In the genomic region with DNA sequence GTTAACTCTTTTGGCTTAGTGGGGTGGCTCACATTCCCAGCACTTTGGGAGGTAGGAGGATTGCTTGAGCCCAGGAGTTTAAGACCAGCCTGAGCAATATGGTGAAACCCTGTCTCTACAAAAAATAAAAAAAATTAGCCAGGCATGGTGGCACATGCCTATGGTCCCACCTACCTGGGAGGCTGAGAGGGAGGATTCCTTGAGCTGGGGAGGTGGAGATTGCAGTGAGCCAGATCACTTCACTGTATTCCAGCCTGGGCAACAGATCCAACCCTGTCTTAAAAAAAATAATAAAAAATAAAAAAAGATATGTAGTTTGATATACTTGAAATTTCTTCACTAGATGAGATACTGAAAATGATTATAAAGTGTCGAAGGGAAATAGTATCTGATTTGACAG, we compare ENCODE assay signal across 37 cellular contexts.
"Had no signal": no experiment of that assay in that cellular context is flagged by ENCODE, and none has a peak within 500 bp of the region (broad histone marks: within the 10 kb centered on the region; RNA-seq: fewer than 3 reads in every experiment).

No MANE protein-coding gene starts in this region.

- H3K27me3 Mint-ChIP-seq: activated B cell treated with CpG ODN at 0.5 μM for 24 hours; activated CD4-positive, alpha-beta memory T cell treated with anti-CD3 and anti-CD28 coated beads for 36 hours; activated CD4-positive, alpha-beta T cell treated with anti-CD3 and anti-CD28 coated beads, Interleukin-2, amount 10 ng/mL, durations not matched to agents 24 days and 14 days; activated CD8-positive, alpha-beta memory T cell treated with anti-CD3 and anti-CD28 coated beads, Interleukin-2, amount 10 ng/mL, durations not matched to agents 7 days and 5 days; activated naive CD4-positive, alpha-beta T cell treated with anti-CD3 and anti-CD28 coated beads, Interleukin-2, amount 10 ng/mL, durations not matched to agents 7 days and 5 days; activated naive CD4-positive, alpha-beta T cell treated with anti-CD3 and anti-CD28 coated beads, Interleukin-2, amount 50 U/mL, for 24 hours; activated naive CD8-positive, alpha-beta T cell; activated naive CD8-positive, alpha-beta T cell treated with anti-CD3 and anti-CD28 coated beads, Interleukin-2, amount 10 ng/mL, durations not matched to agents 7 days and 5 days; activated naive CD8-positive, alpha-beta T cell treated with anti-CD3 and anti-CD28 coated beads, Interleukin-2, amount 50 U/mL, for 24 hours; activated T-cell treated with anti-CD3 and anti-CD28 coated beads, Interleukin-2, amount 50 U/mL, for 24 hours; brain; central memory CD8-positive, alpha-beta T cell had no signal

- ATAC-seq: activated CD8-positive, alpha-beta memory T cell treated with anti-CD3 and anti-CD28 coated beads, Interleukin-2, amount 10 ng/mL, durations not matched to agents 7 days and 5 days; activated CD8-positive, alpha-beta T cell treated with anti-CD3 and anti-CD28 coated beads, Interleukin-2, amount 10 ng/mL, durations not matched to agents 7 days and 5 days; activated naive CD8-positive, alpha-beta T cell treated with anti-CD3 and anti-CD28 coated beads, Interleukin-2, amount 50 U/mL, for 24 hours had no signal

- H3K27ac Mint-ChIP-seq: activated CD4-positive, alpha-beta memory T cell treated with anti-CD3 and anti-CD28 coated beads for 36 hours; activated CD4-positive, alpha-beta T cell treated with anti-CD3 and anti-CD28 coated beads, Interleukin-2, amount 10 ng/mL, durations not matched to agents 24 days and 14 days; activated CD8-positive, alpha-beta memory T cell treated with anti-CD3 and anti-CD28 coated beads, Interleukin-2, amount 10 ng/mL, durations not matched to agents 7 days and 5 days; activated CD8-positive, alpha-beta T cell treated with anti-CD3 and anti-CD28 coated beads, Interleukin-2, amount 10 ng/mL, durations not matched to agents 7 days and 5 days; activated naive CD4-positive, alpha-beta T cell treated with anti-CD3 and anti-CD28 coated beads, Interleukin-2, amount 10 ng/mL, durations not matched to agents 7 days and 5 days; activated naive CD4-positive, alpha-beta T cell treated with anti-CD3 and anti-CD28 coated beads, Interleukin-2, amount 50 U/mL, for 24 hours; activated naive CD8-positive, alpha-beta T cell; activated naive CD8-positive, alpha-beta T cell treated with anti-CD3 and anti-CD28 coated beads, Interleukin-2, amount 10 ng/mL, durations not matched to agents 7 days and 5 days; activated naive CD8-positive, alpha-beta T cell treated with anti-CD3 and anti-CD28 coated beads, Interleukin-2, amount 50 U/mL, for 24 hours; activated T-cell treated with anti-CD3 and anti-CD28 coated beads, Interleukin-2, amount 50 U/mL, for 24 hours; activated T-helper 2 cell treated with anti-CD3 and anti-CD28 coated beads, Interferon-gamma antibody, Interleukin-2, Interleukin-4, amounts not matched to agents 10 μg/mL and 5 μg/mL and 100 μg/mL, durations not matched to agents 14 hours and 24 hours and 36 hours; brain; T-helper 1 cell treated with Interleukin-12 subunit alpha and Interleukin-12 subunit beta and Interleukin-4 antibody, amounts not matched to agents 30 μg/mL and 1 μg/mL, for 36 hours; T-helper 2 cell treated with Interferon-gamma antibody and Interleukin-4, amounts not matched to agents 5 μg/mL and 100 μg/mL, for 36 hours had no signal

- H3K4me3 Mint-ChIP-seq: activated B cell treated with CpG ODN at 0.5 μM for 24 hours; activated CD4-positive, alpha-beta memory T cell treated with anti-CD3 and anti-CD28 coated beads for 36 hours; activated CD4-positive, alpha-beta T cell treated with anti-CD3 and anti-CD28 coated beads, Interleukin-2, amount 10 ng/mL, durations not matched to agents 24 days and 14 days; activated CD8-positive, alpha-beta memory T cell treated with anti-CD3 and anti-CD28 coated beads, Interleukin-2, amount 10 ng/mL, durations not matched to agents 7 days and 5 days; activated CD8-positive, alpha-beta T cell treated with anti-CD3 and anti-CD28 coated beads, Interleukin-2, amount 10 ng/mL, durations not matched to agents 7 days and 5 days; activated naive CD4-positive, alpha-beta T cell treated with anti-CD3 and anti-CD28 coated beads, Interleukin-2, amount 10 ng/mL, durations not matched to agents 7 days and 5 days; activated naive CD4-positive, alpha-beta T cell treated with anti-CD3 and anti-CD28 coated beads, Interleukin-2, amount 50 U/mL, for 24 hours; activated naive CD8-positive, alpha-beta T cell; activated naive CD8-positive, alpha-beta T cell treated with anti-CD3 and anti-CD28 coated beads, Interleukin-2, amount 10 ng/mL, durations not matched to agents 7 days and 5 days; activated naive CD8-positive, alpha-beta T cell treated with anti-CD3 and anti-CD28 coated beads, Interleukin-2, amount 50 U/mL, for 24 hours; activated T-cell treated with anti-CD3 and anti-CD28 coated beads, Interleukin-2, amount 50 U/mL, for 24 hours; brain; central memory CD8-positive, alpha-beta T cell; T-helper 1 cell treated with Interleukin-12 subunit alpha and Interleukin-12 subunit beta and Interleukin-4 antibody, amounts not matched to agents 30 μg/mL and 1 μg/mL, for 36 hours; T-helper 2 cell treated with Interferon-gamma antibody and Interleukin-4, amounts not matched to agents 5 μg/mL and 100 μg/mL, for 36 hours had no signal

- H3K27me3 ChIP-seq: ascending aorta, cardiac muscle cell had no signal

- FAIRE-seq: TTC549 had no signal

- H3K9me3 Mint-ChIP-seq: activated B cell treated with CpG ODN at 0.5 μM for 24 hours; activated CD4-positive, alpha-beta memory T cell treated with anti-CD3 and anti-CD28 coated beads for 36 hours; activated naive CD4-positive, alpha-beta T cell treated with anti-CD3 and anti-CD28 coated beads, Interleukin-2, amount 10 ng/mL, durations not matched to agents 7 days and 5 days; activated naive CD4-positive, alpha-beta T cell treated with anti-CD3 and anti-CD28 coated beads, Interleukin-2, amount 50 U/mL, for 24 hours; activated naive CD8-positive, alpha-beta T cell treated with anti-CD3 and anti-CD28 coated beads, Interleukin-2, amount 50 U/mL, for 24 hours; activated T-cell treated with anti-CD3 and anti-CD28 coated beads, Interleukin-2, amount 50 U/mL, for 24 hours; activated T-helper 2 cell treated with anti-CD3 and anti-CD28 coated beads, Interferon-gamma antibody, Interleukin-2, Interleukin-4, amounts not matched to agents 10 μg/mL and 5 μg/mL and 100 μg/mL, durations not matched to agents 14 hours and 24 hours and 36 hours; brain; central memory CD8-positive, alpha-beta T cell; T-helper 1 cell treated with Interleukin-12 subunit alpha and Interleukin-12 subunit beta and Interleukin-4 antibody, amounts not matched to agents 30 μg/mL and 1 μg/mL, for 36 hours; T-helper 2 cell treated with Interferon-gamma antibody and Interleukin-4, amounts not matched to agents 5 μg/mL and 100 μg/mL, for 36 hours had no signal

- H3K27ac ChIP-seq: ascending aorta, cardiac muscle cell, VCaP had no signal

- H3K4me3 ChIP-seq: ascending aorta, cardiac muscle cell had no signal

- H3K4me1 ChIP-seq: ascending aorta had no signal

- H3K9me3 ChIP-seq: ascending aorta had no signal

- DNase-seq: activated B cell treated with CpG ODN at 0.5 μM for 24 hours; activated CD4-positive, alpha-beta memory T cell treated with anti-CD3 and anti-CD28 coated beads for 36 hours; activated CD4-positive, alpha-beta T cell treated with anti-CD3 and anti-CD28 coated beads for 4 hours; activated CD4-positive, alpha-beta T cell treated with anti-CD3 and anti-CD28 coated beads, Interleukin-2, amount 10 ng/mL, durations not matched to agents 24 days and 14 days; activated CD4-positive, alpha-beta T cell treated with anti-CD3 and anti-CD28 coated beads, Interleukin-2, amount 50 U/mL, for 1 hour; activated CD4-positive, alpha-beta T cell treated with anti-CD3 and anti-CD28 coated beads, Interleukin-2, amount 50 U/mL, for 4 hours; activated CD4-positive, CD25-positive, alpha-beta regulatory T cell treated with anti-CD3 and anti-CD28 coated beads, Interleukin-2, amount 50 U/mL, for 72 hours; activated CD8-positive, alpha-beta memory T cell treated with anti-CD3 and anti-CD28 coated beads for 24 hours; activated CD8-positive, alpha-beta memory T cell treated with anti-CD3 and anti-CD28 coated beads, Interleukin-2, amount 10 ng/mL, durations not matched to agents 7 days and 5 days; activated CD8-positive, alpha-beta memory T cell treated with anti-CD3 and anti-CD28 coated beads, Interleukin-2, amount 50 U/mL, for 48 hours; activated CD8-positive, alpha-beta T cell treated with anti-CD3 and anti-CD28 coated beads, Interleukin-2, amount 10 ng/mL, durations not matched to agents 7 days and 5 days; activated effector memory CD4-positive, alpha-beta T cell treated with Interleukin-2 at 50 U/mL for 16 hours; activated gamma-delta T cell; activated naive CD4-positive, alpha-beta T cell treated with anti-CD3 and anti-CD28 coated beads, Interleukin-2, amount 10 ng/mL, durations not matched to agents 7 days and 5 days; activated naive CD4-positive, alpha-beta T cell treated with Interleukin-2 at 50 U/mL for 16 hours; activated naive CD8-positive, alpha-beta T cell treated with anti-CD3 and anti-CD28 coated beads, Interleukin-2, amount 10 ng/mL, durations not matched to agents 7 days and 5 days; activated naive CD8-positive, alpha-beta T cell treated with anti-CD3 and anti-CD28 coated beads, Interleukin-2, amount 50 U/mL, for 24 hours; activated T-cell treated with anti-CD3 and anti-CD28 coated beads, Interleukin-2, amount 50 U/mL, for 24 hours; activated T-cell treated with anti-CD3 and anti-CD28 coated beads, Interleukin-2, amount 50 U/mL, for 48 hours; amygdala; anterior cingulate cortex; caudate nucleus; cerebellar nuclear complex; T-helper 1 cell; T-helper 2 cell; T-helper 9 cell had no signal
